Comparison of ENCODE assay signal across 8 cellular contexts in the genomic region with DNA sequence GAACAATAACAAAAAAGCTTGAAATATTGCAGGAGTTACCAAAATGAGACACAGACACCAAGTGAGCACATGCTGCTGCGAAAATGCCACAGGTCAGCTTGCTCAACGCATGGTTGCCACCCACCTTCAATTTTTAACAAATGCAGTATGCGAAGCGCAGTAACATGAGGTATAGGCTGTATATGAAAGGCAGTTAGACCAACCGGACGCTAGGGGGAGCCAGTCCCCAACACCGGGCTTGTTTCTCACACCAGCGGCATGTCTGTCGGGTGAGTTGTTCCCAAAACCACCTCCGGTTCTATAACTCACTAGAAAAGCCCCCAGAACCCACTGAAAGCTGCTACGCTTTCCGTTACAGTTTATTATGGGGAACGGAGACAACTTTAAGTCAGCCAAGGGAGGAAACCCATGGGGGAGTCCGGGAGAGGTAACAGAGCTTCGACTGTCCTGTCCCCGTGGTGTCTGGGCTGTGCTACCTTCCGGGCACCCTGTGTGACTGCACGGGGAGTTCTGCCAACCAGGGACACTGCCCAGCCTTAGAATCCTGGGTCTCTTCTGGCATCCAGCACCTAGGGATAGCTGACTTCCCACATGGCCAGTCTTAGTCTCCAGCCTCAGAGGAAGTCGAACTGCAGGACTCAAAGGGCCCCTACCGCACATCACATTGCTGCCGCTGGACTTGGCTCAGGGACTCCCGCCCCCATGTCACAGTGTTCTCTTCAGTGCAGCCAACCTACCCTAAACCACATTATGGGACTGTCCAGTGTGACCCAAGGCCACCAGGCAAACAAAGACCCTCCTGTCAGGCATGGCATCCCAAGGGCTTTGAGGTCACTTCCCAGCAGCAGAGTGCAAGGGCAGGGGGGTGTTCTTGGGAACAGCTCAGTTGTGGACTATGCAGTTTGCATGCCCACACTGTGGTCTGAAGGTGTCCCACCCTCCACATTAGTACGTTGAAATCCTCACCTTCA. TPM values are rescaled to one million over a fixed set of nuclear protein-coding genes. Genes with fewer than 3 reads are reported as not detected.
DNase-seq lines count a peak whose midpoint lies in the region; ATAC-seq and TF ChIP-seq lines count a peak whose summit lies in the region.

No MANE protein-coding gene starts in this region.

- POLR2A ChIA-PET in activated CD4-positive, alpha-beta T cell treated with anti-CD3 and anti-CD28 coated beads for 36 hours (lab: Charles Lee): no interaction called here

- DNase-seq in CD14-positive monocyte (ENCODE audit: low spot score) (peak; percentile 79), NCI-H524 treated with DMSO at 0.1 percent for 48 hours (lab: John Stamatoyannopoulos, UW) (peak; percentile 17), chondrocyte (ENCODE audit: low spot score) (no peak), right lobe of liver (peak; percentile 77 to 80 (median 77))
- DNase-seq in activated CD4-positive, alpha-beta T cell treated with anti-CD3 and anti-CD28 coated beads for 36 hours: peak; percentile 95
- DNase-seq in stimulated activated CD4-positive, alpha-beta T cell treated with anti-CD3 and anti-CD28 coated beads, TNF-alpha, amount 100 ng/mL, for 1 hour (ENCODE audit: low read depth in 3 of 3, low spot score in 1 of 3): peak; percentile 69 to 82 (median 74)

- peaks cover 4 to 7% (median 6%) of the 10 kb centered on the region in 3 donors for H3K27me3 Mint-ChIP-seq in CD14-positive monocyte (ENCODE audit: low read depth in 3 of 3)
- no peaks in the 10 kb centered on the region for H3K27me3 Mint-ChIP-seq in activated CD4-positive, alpha-beta T cell treated with anti-CD3 and anti-CD28 coated beads for 36 hours
- H3K27me3 Mint-ChIP-seq in chondrocyte (ENCODE audit: low read depth): peaks cover 7% of the 10 kb centered on the region

- ATAC-seq in GM19328 (IDR thresholded peaks at IDR 0.05; ENCODE audit: unreplicated experiment) (peak; percentile 97), HG03439 (IDR thresholded peaks at IDR 0.05; ENCODE audit: unreplicated experiment) (peak; percentile 88), right lobe of liver (peak; percentile 93 to 99 (median 98))
- ATAC-seq in activated CD4-positive, alpha-beta T cell treated with anti-CD3 and anti-CD28 coated beads for 36 hours: peak; percentile 96

- TF ChIP-seq CTCF in CD14-positive monocyte (IDR thresholded peaks at IDR 0.05): peak; percentile 94
- peak; percentile 97 for TF ChIP-seq CTCF in chondrocyte (IDR thresholded peaks at IDR 0.05)
- peak; percentile 72 to 96 (median 91) for TF ChIP-seq CTCF in right lobe of liver (IDR thresholded peaks at IDR 0.05)

- H3K27me3 ChIP-seq in right lobe of liver: no peaks in the 10 kb centered on the region

- H3K36me3 Mint-ChIP-seq in CD14-positive monocyte: peaks cover 12 to 13% of the 10 kb centered on the region in 2 donors
- H3K36me3 Mint-ChIP-seq in activated CD4-positive, alpha-beta T cell treated with anti-CD3 and anti-CD28 coated beads for 36 hours (ENCODE audit: low read depth): peaks cover 6% of the 10 kb centered on the region
- peaks cover 4% of the 10 kb centered on the region for H3K36me3 Mint-ChIP-seq in chondrocyte (ENCODE audit: low read depth)

- peaks cover 31% of the 10 kb centered on the region for H3K4me1 Mint-ChIP-seq in CD14-positive monocyte
- peaks cover 25% of the 10 kb centered on the region for H3K4me1 Mint-ChIP-seq in activated CD4-positive, alpha-beta T cell treated with anti-CD3 and anti-CD28 coated beads for 36 hours
- H3K4me1 Mint-ChIP-seq in chondrocyte (ENCODE audit: low read depth): peaks cover 11% of the 10 kb centered on the region

- no peak overlapping the region for H3K27ac ChIP-seq in right lobe of liver

- no peak for TF ChIP-seq POLR2A in right lobe of liver (IDR thresholded peaks at IDR 0.05)

- H3K27ac Mint-ChIP-seq in CD14-positive monocyte (peak overlapping the region in 4 of 7 donors; percentile 11 to 86 (median 67)), chondrocyte (ENCODE audit: unreplicated experiment) (no peak overlapping the region)
- peak overlapping the region; percentile 62 for H3K27ac Mint-ChIP-seq in activated CD4-positive, alpha-beta T cell treated with anti-CD3 and anti-CD28 coated beads for 36 hours

- no peaks in the 10 kb centered on the region for H3K4me1 ChIP-seq in right lobe of liver

- intact Hi-C loops in CD14-positive monocyte (cut with micrococcal nuclease) (no loop called here), right lobe of liver (cut with DNase I) (no loop called here)
- intact Hi-C loops in activated CD4-positive, alpha-beta T cell treated with anti-CD3 and anti-CD28 coated beads for 36 hours (cut with DNase I, micrococcal nuclease): loop anchor here (1.0 to 2.0 kb wide), 6 partner anchors 13 to 123 kb away; a partner anchor contains a TSS

- CTCF ChIA-PET in activated CD4-positive, alpha-beta T cell treated with anti-CD3 and anti-CD28 coated beads for 36 hours (lab: Charles Lee): interaction anchor here (0.6 to 2.4 kb wide), 16 partner anchors 11 to 502 kb away, joined by 3 to 18 read pairs (median 6); a partner anchor contains a TSS

- H3K4me3 Mint-ChIP-seq in CD14-positive monocyte: peak overlapping the region; percentile 76 to 88
- peak overlapping the region; percentile 58 for H3K4me3 Mint-ChIP-seq in activated CD4-positive, alpha-beta T cell treated with anti-CD3 and anti-CD28 coated beads for 36 hours
- H3K4me3 Mint-ChIP-seq in chondrocyte (ENCODE audit: unreplicated experiment): peak overlapping the region; percentile 60

- peaks cover 0 to 8% (median 0%) of the 10 kb centered on the region in 7 donors for H3K9me3 Mint-ChIP-seq in CD14-positive monocyte
- H3K9me3 Mint-ChIP-seq in activated CD4-positive, alpha-beta T cell treated with anti-CD3 and anti-CD28 coated beads for 36 hours (ENCODE audit: low read depth): no peaks in the 10 kb centered on the region
- H3K9me3 Mint-ChIP-seq in chondrocyte (ENCODE audit: low read depth): no peaks in the 10 kb centered on the region

- H3K4me3 ChIP-seq in right lobe of liver: no peak overlapping the region

- no peaks in the 10 kb centered on the region for H3K36me3 ChIP-seq in right lobe of liver

- WGBS in right lobe of liver (ENCODE audit: insufficient coverage, low coverage, low lambda C conversion rate, missing lambda C conversion rate): 17% methylated on average over 6 of the region's 23 CpGs

- H3K9me3 ChIP-seq in right lobe of liver: no peaks in the 10 kb centered on the region

RNA-seq across cellular contexts. Expression of a gene that starts 14.0 kb away (rescaled TPM):
- 10 to 100 TPM in 1 of 2 donors, 1 to 10 TPM in 1; 5.9 to 27.6 TPM for polyA plus RNA-seq in CD14-positive monocyte
- total RNA-seq in activated CD4-positive, alpha-beta T cell treated with anti-CD3 and anti-CD28 coated beads for 36 hours: 100 to 1,000 TPM; 114 to 155 TPM
- total RNA-seq in chondrocyte: 124 to 196 TPM (median 193 TPM) in 3 replicates
- 10 to 100 TPM; 43.9 to 66.6 (median 56.3) TPM for total RNA-seq in right lobe of liver

Comparison
In these comparisons a context has a peak if more than half of its experiments do, and no peak if none do; other contexts are left out.
1. intact Hi-C loops: an anchor here in activated CD4-positive, alpha-beta T cell treated with anti-CD3 and anti-CD28 coated beads for 36 hours (1.0 to 2.0 kb wide); none called in CD14-positive monocyte and right lobe of liver.